In the genomic region with DNA sequence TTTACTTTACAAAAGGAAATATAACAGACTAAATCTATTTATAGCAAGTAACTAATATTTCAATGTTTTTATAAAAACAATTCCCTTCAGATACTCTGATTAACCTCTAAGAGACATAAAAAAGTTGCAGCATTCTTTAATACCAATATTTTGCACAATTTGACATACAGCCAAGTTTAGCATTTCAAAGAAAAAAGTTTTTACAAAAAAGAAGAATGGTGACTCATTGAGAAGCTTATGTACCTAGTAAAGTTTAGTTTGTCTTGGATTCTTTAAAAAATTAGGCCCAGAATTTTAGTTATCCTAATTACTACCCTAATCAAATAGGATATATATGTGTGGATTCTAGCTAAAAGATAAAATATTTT, we compare ENCODE assay signal across 1 cellular context.
TF ChIP-seq lines count a peak whose summit lies in the region.

No MANE protein-coding gene starts in this region.

TF ChIP-seq in IMR-90, 13 proteins besides CTCF, POLR2A, EP300 and RAD21 (continued from another document):
- no peak for TF ChIP-seq ELK1 (IDR thresholded peaks at IDR 0.05; ENCODE audit: borderline replicate concordance, low read depth, low read length)
- TF ChIP-seq RFX5 (IDR thresholded peaks at IDR 0.05; ENCODE audit: low read depth, low read length) = no peak
- TF ChIP-seq CEBPB (IDR thresholded peaks at IDR 0.05; ENCODE audit: low read depth, low read length) = no peak
- TF ChIP-seq CHD1 (IDR thresholded peaks at IDR 0.05; ENCODE audit: low read depth, low read length) = no peak
TF ChIP-seq in IMR-90: peak in this region for 0.
